ENCODE assay signal across 8 cellular contexts in the genomic region with DNA sequence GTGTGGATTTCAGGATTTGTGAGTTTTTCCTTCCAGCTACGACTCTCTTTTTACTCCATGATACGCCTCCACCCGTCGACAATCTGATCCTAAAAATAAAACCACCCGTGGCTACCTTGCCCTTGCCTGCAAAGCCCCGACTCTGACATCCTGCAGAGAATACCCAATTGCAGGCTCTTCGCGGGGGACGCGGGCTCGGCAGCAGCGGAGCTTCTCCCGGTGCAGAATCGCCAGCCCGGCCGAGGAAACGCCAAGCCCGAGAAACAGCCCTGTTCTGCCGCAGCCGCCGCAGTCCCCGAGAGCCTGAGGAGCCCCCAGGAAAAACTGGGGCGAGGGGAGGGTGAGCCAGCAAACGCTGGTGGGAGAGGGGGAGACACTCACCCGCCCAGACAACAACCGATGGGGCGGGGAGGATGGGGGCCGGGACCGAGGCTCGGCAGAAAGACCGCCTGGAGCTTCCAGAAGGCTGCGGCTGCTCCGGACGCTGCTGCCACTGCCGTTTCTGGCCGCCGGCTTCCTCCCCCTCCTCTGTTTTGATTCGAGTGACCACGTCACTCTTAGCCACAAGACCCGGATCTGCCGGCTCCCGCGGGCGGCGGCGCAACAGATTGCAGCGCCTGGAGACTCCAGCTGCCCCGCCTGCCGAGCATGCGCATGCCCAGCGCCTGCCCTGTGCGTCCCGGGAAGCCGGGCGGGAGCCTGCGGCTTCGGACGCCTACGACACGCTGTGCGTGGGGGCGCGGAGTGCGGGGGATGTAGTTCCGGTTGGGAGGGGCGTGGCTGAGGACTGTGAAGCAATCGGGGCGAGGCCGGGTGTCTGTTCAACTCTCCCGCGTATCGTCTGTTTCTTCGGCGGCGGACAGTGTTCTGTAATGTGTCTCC. TPM values are rescaled to one million over a fixed set of nuclear protein-coding genes. Genes with fewer than 3 reads are reported as not detected.
DNase-seq lines count a peak whose midpoint lies in the region; ATAC-seq and TF ChIP-seq lines count a peak whose summit lies in the region.

Gene SMIM14 (minus strand): TSS at position 508 of the 882 bp plus-strand sequence. CDS start 33,720 bp downstream, outside the sequence.

- H3K9ac ChIP-seq in mucosa of stomach (ENCODE audit: low read length): peak within 1 kb of the TSS; percentile 99

- peaks cover 6% of the 10 kb centered on the region; the same call in 1 of the 2 replicates for H3K36me3 ChIP-seq in PC-9 (ENCODE audit: low read depth)
- no peaks in the 10 kb centered on the region for H3K36me3 ChIP-seq in mucosa of stomach (ENCODE audit: control insufficient read depth, insufficient read depth, low read length)

- H3K4me3 ChIP-seq in PC-9 (peak within 1 kb of the TSS; percentile 79), mucosa of stomach (ENCODE audit: low read length) (peak within 1 kb of the TSS; percentile 89)

- DNase-seq in DMS153 (lab: John Stamatoyannopoulos, UW): peak; percentile 90
- peak; percentile 90 to 99 for DNase-seq in PC-9
- DNase-seq in activated T-cell treated with anti-CD3 and anti-CD28 coated beads, Interleukin-2, amount 50 U/mL, for 4 hours: peak; percentile 88
- peak; percentile 89 to 93 for DNase-seq in erythroblast (lab: John Stamatoyannopoulos, UW)
- DNase-seq in stimulated activated CD8-positive, alpha-beta memory T cell treated with anti-CD3 and anti-CD28 coated beads, Interleukin-4, amount 100 ng/mL, for 48 hours: peak; percentile 94

- H3K4me1 Mint-ChIP-seq in activated T-cell treated with anti-CD3 and anti-CD28 coated beads, Interleukin-2, amount 50 U/mL, for 4 hours (ENCODE audit: low read depth): peaks cover 45% of the 10 kb centered on the region

- TF ChIP-seq EP300 in Ishikawa (IDR thresholded peaks at IDR 0.05; ENCODE audit: borderline replicate concordance): peak; percentile 53; the same call in 1 of the 2 replicates

- H3K27me3 ChIP-seq in PC-9 (ENCODE audit: insufficient read depth, low read depth) (no peaks in the 10 kb centered on the region), mucosa of stomach (ENCODE audit: control insufficient read depth, insufficient read depth, low read length) (no peaks in the 10 kb centered on the region)

- H3K9me2 ChIP-seq in PC-9 (ENCODE audit: insufficient read depth): no peaks in the 10 kb centered on the region

- no peaks in the 10 kb centered on the region for H4K20me1 ChIP-seq in PC-9 (ENCODE audit: insufficient read depth)

- no peak for TF ChIP-seq CTCF in PC-9 (conservative IDR thresholded peaks at IDR 0.05)

- peak; percentile 78 for ATAC-seq in GM21529 (IDR thresholded peaks at IDR 0.05; ENCODE audit: unreplicated experiment)
- peak; percentile 78 to 83 for ATAC-seq in activated T-cell treated with anti-CD3 and anti-CD28 coated beads, Interleukin-2, amount 50 U/mL, for 4 hours

- H3K9me3 ChIP-seq in PC-9 (ENCODE audit: insufficient read depth, low read depth): no peaks in the 10 kb centered on the region
- no peaks in the 10 kb centered on the region for H3K9me3 ChIP-seq in mucosa of stomach (ENCODE audit: control insufficient read depth, low read length)

- BruUV-seq in PC-9 (replicated peaks; lab: Mats Ljungman, UMichigan): no TSS peak

- peak within 1 kb of the TSS; percentile 93 for H3K4me2 ChIP-seq in PC-9

- peaks cover 34% of the 10 kb centered on the region for H3K4me1 ChIP-seq in PC-9 (replicated peaks; ENCODE audit: insufficient read depth)
- H3K4me1 ChIP-seq in mucosa of stomach (ENCODE audit: control insufficient read depth, insufficient read depth, low read length): peaks cover 28% of the 10 kb centered on the region

- peak within 1 kb of the TSS; percentile 80 for H2AFZ ChIP-seq in PC-9

- TF ChIP-seq POLR2A in erythroblast (IDR thresholded peaks at IDR 0.05; ENCODE audit: low read length): no peak

- peaks cover 47% of the 10 kb centered on the region for H3K79me2 ChIP-seq in PC-9 (ENCODE audit: low read depth)

- peak; percentile 1; the same call in 1 of the 2 replicates for TF ChIP-seq RAD21 in Ishikawa (IDR thresholded peaks at IDR 0.05; ENCODE audit: low read depth)

- CTCF ChIA-PET in PC-9 (lab: Charles Lee): interaction anchor here (0.7 kb wide), 1 partner anchor 88 kb away, joined by 3 read pairs; no protein-coding TSS in a partner anchor

- H3K27me3 Mint-ChIP-seq in activated T-cell treated with anti-CD3 and anti-CD28 coated beads, Interleukin-2, amount 50 U/mL, for 4 hours (ENCODE audit: low read depth): no peaks in the 10 kb centered on the region

- peaks cover 49% of the 10 kb centered on the region for H3F3A ChIP-seq in PC-9 (ENCODE audit: insufficient read depth, low read depth)

- H3K9me3 Mint-ChIP-seq in activated T-cell treated with anti-CD3 and anti-CD28 coated beads, Interleukin-2, amount 50 U/mL, for 4 hours: no peaks in the 10 kb centered on the region

- intact Hi-C loops in PC-9 (cut with micrococcal nuclease; ENCODE audit: unreplicated experiment): loop anchor here (1.0 to 10.0 kb wide), 4 partner anchors 60 to 336 kb away; partner anchors contain the start of genes PDS5A, UBE2K and UGDH

- H3K27ac ChIP-seq in PC-9: peak within 1 kb of the TSS; percentile 93

- no peaks in the 10 kb centered on the region for H3K36me3 Mint-ChIP-seq in activated T-cell treated with anti-CD3 and anti-CD28 coated beads, Interleukin-2, amount 50 U/mL, for 4 hours (ENCODE audit: insufficient read depth)

- peak within 1 kb of the TSS; percentile 91 for H3K4me3 Mint-ChIP-seq in activated T-cell treated with anti-CD3 and anti-CD28 coated beads, Interleukin-2, amount 50 U/mL, for 4 hours

- POLR2A ChIA-PET in PC-9 (lab: Charles Lee; ENCODE audit: unreplicated experiment): interaction anchor here (0.5 to 1.8 kb wide), 12 partner anchors 16 to 939 kb away, joined by 3 to 18 read pairs (median 4); partner anchors contain the start of genes UBE2K and UGDH

TF ChIP-seq in Ishikawa, 13 proteins besides CTCF, POLR2A, EP300 and RAD21:
- TF ChIP-seq CREB1 (IDR thresholded peaks at IDR 0.05; ENCODE audit: low read depth) (peak; percentile 67), TCF12 (IDR thresholded peaks at IDR 0.05; ENCODE audit: low read depth) (peak; percentile 75; the same call in 1 of the 2 replicates), CEBPB (IDR thresholded peaks at IDR 0.05) (peak; percentile 96), TEAD4 (IDR thresholded peaks at IDR 0.05) (peak; percentile 45; the same call in 1 of the 2 replicates), ZBTB7A (IDR thresholded peaks at IDR 0.05; ENCODE audit: low read depth) (peak; percentile 74), YY1 (IDR thresholded peaks at IDR 0.05; ENCODE audit: low read depth) (0 out of 2 replicates have a peak, but pooled peaks have one; percentile 47), EGR1 (IDR thresholded peaks at IDR 0.05) (peak; percentile 99), TAF1 (IDR thresholded peaks at IDR 0.05; ENCODE audit: low read depth) (peak; percentile 52), USF1 (IDR thresholded peaks at IDR 0.05) (no peak), FOXM1 (IDR thresholded peaks at IDR 0.05; ENCODE audit: borderline replicate concordance, low read depth) (peak; percentile 53; the same call in 1 of the 2 replicates), MAX (IDR thresholded peaks at IDR 0.05) (peak; percentile 93), NFIC (IDR thresholded peaks at IDR 0.05) (peak; percentile 24; the same call in 1 of the 2 replicates), REST (IDR thresholded peaks at IDR 0.05; ENCODE audit: low read depth) (no peak)
TF ChIP-seq in Ishikawa: peak in this region for 11.

RNA-seq across cellular contexts. Expression of gene SMIM14, which starts in this region (rescaled TPM):
- total RNA-seq in PC-9 (2021): 64.1 and 71.2 TPM in 2 replicates
- total RNA-seq in activated T-cell treated with anti-CD3 and anti-CD28 coated beads, Interleukin-2, amount 50 U/mL, for 4 hours: 1 to 10 TPM in 1 of 3 donors, under 1 TPM in 2; 0.51 to 1.6 (median 0.98) TPM

Comparison
In these comparisons a context has a peak if more than half of its experiments do, and no peak if none do; other contexts are left out.
1. Peak in every context shown above with its lines: DNase-seq, ATAC-seq, H3K4me3 ChIP-seq and H3K27ac ChIP-seq.
2. RNA of gene SMIM14 (total RNA-seq): 64.1 to 71.2 TPM in PC-9; 0.51 to 1.6 TPM in activated T-cell treated with anti-CD3 and anti-CD28 coated beads, Interleukin-2, amount 50 U/mL, for 4 hours; every median in the first group is over 10 times any median in the second.